Comparison of ENCODE assay signal across 9 cellular contexts in the genomic region with DNA sequence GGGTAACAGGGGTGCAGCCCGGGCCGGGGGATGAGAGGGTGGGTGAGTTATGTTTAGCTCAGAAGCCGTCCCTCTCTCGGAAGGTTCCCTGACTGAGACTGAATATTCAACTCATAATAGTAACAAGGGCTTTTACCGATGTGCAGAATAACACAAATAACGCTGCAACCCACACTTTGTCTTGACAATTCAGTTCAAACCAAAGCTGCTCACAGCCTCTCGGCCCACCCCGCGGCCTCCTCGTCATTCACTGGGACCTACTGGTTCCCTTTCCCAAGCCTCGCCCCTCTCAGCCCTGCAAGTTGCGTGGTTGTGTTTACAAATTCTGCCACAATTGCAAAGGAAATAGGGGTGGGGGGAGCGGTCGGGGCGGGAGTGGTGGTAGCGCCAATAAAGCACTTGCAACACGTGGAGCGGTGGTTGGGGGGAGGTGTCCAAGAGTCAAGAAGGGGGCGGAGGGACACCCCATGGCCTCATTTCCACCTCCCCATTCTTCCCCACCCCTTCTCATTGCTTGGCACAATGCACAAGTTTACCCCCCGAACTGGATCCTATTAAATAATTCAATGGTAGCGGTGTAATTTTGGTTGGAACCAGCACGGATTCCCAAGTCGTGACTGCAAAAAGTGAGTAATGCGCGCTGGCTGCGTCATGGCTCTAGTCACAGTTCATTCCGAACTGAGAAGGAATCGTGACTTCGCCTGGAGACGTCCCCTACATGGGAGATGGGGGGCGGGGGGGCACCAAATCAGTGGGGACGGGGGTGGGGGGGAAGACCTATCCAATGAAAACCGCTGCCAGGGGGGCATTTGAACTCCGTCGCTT.
DNase-seq lines count a peak whose midpoint lies in the region; ATAC-seq and TF ChIP-seq lines count a peak whose summit lies in the region.
"Had no signal": no experiment of that assay in that cellular context is flagged by ENCODE, and none has a peak within 500 bp of the region (broad histone marks: within the 10 kb centered on the region; RNA-seq: fewer than 3 reads in every experiment).

No MANE protein-coding gene starts in this region.

- peak overlapping the region; percentile 65 for H3K4me3 ChIP-seq in AG10803 (ENCODE audit: low read length)
- peak overlapping the region; percentile 57 for H3K4me3 ChIP-seq in HUES64 (ENCODE audit: low read length)
- H3K4me3 ChIP-seq in breast epithelium, result peak overlapping the region; percentile 37 to 68 (median 48)

- peaks cover 40 to 66% (median 65%) of the 10 kb centered on the region in 3 donors for H3K4me1 Mint-ChIP-seq in naive B cell

- no peak overlapping the region for H3K27ac Mint-ChIP-seq in naive B cell

- H3K9ac ChIP-seq in HUES64 (ENCODE audit: low read depth, low read length), result no peak overlapping the region

- TF ChIP-seq CTCF in AG10803 (conservative IDR thresholded peaks at IDR 0.05; ENCODE audit: low read length), result no peak
- no peak for TF ChIP-seq CTCF in breast epithelium (IDR thresholded peaks at IDR 0.05)

- H3K27me3 ChIP-seq in HUES64 (ENCODE audit: insufficient read depth, low read length), result peaks cover 98% of the 10 kb centered on the region
- H3K27me3 ChIP-seq in breast epithelium, result peaks cover 3 to 100% of the 10 kb centered on the region in 2 donors
- H3K27me3 ChIP-seq: ovary had no signal

- no peak for TF ChIP-seq POLR2A in breast epithelium (IDR thresholded peaks at IDR 0.05)

- peaks cover 20% of the 10 kb centered on the region for H3K4me1 ChIP-seq in HUES64 (ENCODE audit: insufficient read depth, low read length)
- peaks cover 0 to 16% of the 10 kb centered on the region in 2 donors for H3K4me1 ChIP-seq in breast epithelium

- DNase-seq in AG10803 (ENCODE audit: low read depth) (peak; percentile 46), breast epithelium (ENCODE audit: low spot score in 2 of 2) (no peak), naive B cell (no peak), NCI-H526 (lab: John Stamatoyannopoulos, UW) (no peak), NCI-H1436 (lab: John Stamatoyannopoulos, UW) (no peak), DMS114 treated with DMSO at 0.1 percent for 48 hours (lab: John Stamatoyannopoulos, UW; ENCODE audit: unreplicated experiment) (no peak)
- DNase-seq: ovary had no signal

- H3K36me3 ChIP-seq in HUES64 (ENCODE audit: insufficient read depth, low read length), result no peaks in the 10 kb centered on the region
- no peaks in the 10 kb centered on the region for H3K36me3 ChIP-seq in breast epithelium
- H3K36me3 ChIP-seq: ovary had no signal

- H3K36me3 Mint-ChIP-seq in naive B cell, result peaks cover 0 to 24% of the 10 kb centered on the region in 2 donors

- 2% methylated on average over 29 of the region's 35 CpGs for WGBS in HUES64

- H3K4me3 Mint-ChIP-seq in naive B cell, result peak overlapping the region; percentile 36 to 89 (median 82)

- peaks cover 0 to 14% (median 5%) of the 10 kb centered on the region in 7 donors for H3K9me3 Mint-ChIP-seq in naive B cell

- peaks cover 72 to 95% (median 87%) of the 10 kb centered on the region in 3 donors for H3K27me3 Mint-ChIP-seq in naive B cell

- no peak overlapping the region for H3K27ac ChIP-seq in HUES64 (ENCODE audit: low read depth, low read length)
- no peak overlapping the region for H3K27ac ChIP-seq in breast epithelium
- H3K27ac ChIP-seq: ovary had no signal

- intact Hi-C loops in breast epithelium (cut with DNase I; ENCODE audit: low total_unique reads), result no loop called here

- ATAC-seq in naive B cell (ENCODE audit: low read depth in 2 of 2), result no peak
- ATAC-seq in GM18861 (IDR thresholded peaks at IDR 0.05; ENCODE audit: unreplicated experiment), result no peak

- H3K9me3 ChIP-seq in HUES64 (ENCODE audit: insufficient read depth, low read depth, low read length) (no peaks in the 10 kb centered on the region), breast epithelium (no peaks in the 10 kb centered on the region)
- H3K9me3 ChIP-seq: ovary had no signal
